Comparison of ENCODE assay signal across 8 cellular contexts in genomic region chr6:35469711-35470662, GRCh38. TPM values are rescaled to one million over a fixed set of nuclear protein-coding genes. Genes with fewer than 3 reads are reported as not detected.
DNase-seq lines count a peak whose midpoint lies in the region; ATAC-seq lines count a peak whose summit lies in the region.

No MANE protein-coding gene starts in this region.

- peak overlapping the region; percentile 13 for H3K4ac ChIP-seq in trophoblast cell (ENCODE audit: low read depth, low read length)

- H3K4me1 ChIP-seq in SJCRH30 (peaks cover 17% of the 10 kb centered on the region), trophoblast cell (ENCODE audit: control insufficient read depth in 1 of 2, insufficient read depth in 2 of 2, low read length in 2 of 2) (peaks cover 11 to 21% of the 10 kb centered on the region in 2 experiments)

- no peak overlapping the region for H4K8ac ChIP-seq in trophoblast cell (ENCODE audit: low read depth, low read length)

- H3K9ac ChIP-seq in trophoblast cell (ENCODE audit: low read length): peak overlapping the region; percentile 92

- H3K9me3 ChIP-seq in SJCRH30 (replicated peaks) (no peaks in the 10 kb centered on the region), trophoblast cell (ENCODE audit: insufficient read depth, low read depth, low read length) (no peaks in the 10 kb centered on the region)

- peaks cover 15% of the 10 kb centered on the region for H3K79me1 ChIP-seq in trophoblast cell (ENCODE audit: low read length)

- no CpG with 5 or more reads among the region's 18 CpGs for WGBS in trophoblast cell (ENCODE audit: extremely low coverage, insufficient coverage, insufficient read length)

- no peak overlapping the region for H3K18ac ChIP-seq in trophoblast cell (ENCODE audit: low read length)

- peak overlapping the region; percentile 18 for H2BK5ac ChIP-seq in trophoblast cell (ENCODE audit: low read depth, low read length, poor library complexity)

- H4K91ac ChIP-seq in trophoblast cell (ENCODE audit: low read depth, low read length): no peak overlapping the region

- H3K27ac ChIP-seq in SJCRH30 (peak overlapping the region; percentile 92; the same call in 1 of the 2 replicates), epithelial cell of prostate (peak overlapping the region; percentile 94), trophoblast cell (ENCODE audit: low read depth, low read length) (peak overlapping the region; percentile 88)

- H2AFZ ChIP-seq in trophoblast cell (ENCODE audit: insufficient read depth, low read length, poor library complexity): no peak overlapping the region

- no peak overlapping the region for H2AK5ac ChIP-seq in trophoblast cell (ENCODE audit: low read length)

- peaks cover 19% of the 10 kb centered on the region for H3K79me2 ChIP-seq in trophoblast cell (ENCODE audit: control insufficient read depth, insufficient read depth, low read length, poor library complexity)

- H3K36me3 ChIP-seq in SJCRH30 (peaks cover 62% of the 10 kb centered on the region), trophoblast cell (ENCODE audit: control insufficient read depth in 1 of 2, insufficient read depth in 2 of 2, low read length in 2 of 2) (peaks cover 56% of the 10 kb centered on the region in 2 experiments)

- peak overlapping the region; percentile 89 for H3K4me2 ChIP-seq in trophoblast cell (ENCODE audit: low read length)

- H2BK12ac ChIP-seq in trophoblast cell (ENCODE audit: low read length): no peak overlapping the region

- H3K27me3 ChIP-seq in SJCRH30: no peaks in the 10 kb centered on the region
- no peaks in the 10 kb centered on the region for H3K27me3 ChIP-seq in trophoblast cell (ENCODE audit: insufficient read depth, low read length)

- H3K14ac ChIP-seq in trophoblast cell (ENCODE audit: low read length): peak overlapping the region; percentile 21

- peak overlapping the region; percentile 56 for H3K23ac ChIP-seq in trophoblast cell (ENCODE audit: low read length)

- ATAC-seq in GM21381 (IDR thresholded peaks at IDR 0.05; ENCODE audit: unreplicated experiment): no peak
- no peak for ATAC-seq in activated CD4-positive, CD25-positive, alpha-beta regulatory T cell treated with anti-CD3 and anti-CD28 coated beads, Interleukin-2, amount 50 U/mL, for 24 hours

- no peak overlapping the region for H2BK120ac ChIP-seq in trophoblast cell (ENCODE audit: insufficient read depth, low read length, poor library complexity)

- no peak overlapping the region for H4K12ac ChIP-seq in trophoblast cell (ENCODE audit: low read depth, low read length)

- peak overlapping the region; percentile 98 for H3K4me3 ChIP-seq in SJCRH30
- peak overlapping the region; percentile 94 for H3K4me3 ChIP-seq in trophoblast cell (ENCODE audit: low read depth, low read length)

- DNase-seq in NCI-H82 (lab: John Stamatoyannopoulos, UW) (peak; percentile 75), NCI-H82 treated with DMSO at 0.1 percent for 48 hours (lab: John Stamatoyannopoulos, UW; ENCODE audit: unreplicated experiment) (no peak), SJCRH30 (peak in 1 of 2 experiments; percentile 26), epithelial cell of prostate (ENCODE audit: low read depth, low spot score) (no peak), trophoblast cell (peak in 1 of 2 donors; percentile 61), T-helper 9 cell (no peak)

RNA-seq across cellular contexts. Expression of gene RPL10A, which starts 1.8 kb away (rescaled TPM):
- 2,010 and 2,016 TPM in 2 replicates for total RNA-seq in SJCRH30 (2014; rRNA removed; shearing (Covaris generic))
- polyA plus RNA-seq in trophoblast cell (2013): 1,387 and 1,493 TPM in 2 replicates

RNA-seq across cellular contexts. Expression of gene FANCE, which starts 17.8 kb away (rescaled TPM):
- 10.5 and 10.9 TPM in 2 replicates for total RNA-seq in SJCRH30 (2014; rRNA removed; shearing (Covaris generic))
- 11.4 and 11.5 TPM in 2 replicates for polyA plus RNA-seq in trophoblast cell (2013)

RNA-seq across cellular contexts. Expression of gene TEAD3, which starts 26.9 kb away (rescaled TPM):
- 8.4 and 8.8 TPM in 2 replicates for total RNA-seq in SJCRH30 (2014; rRNA removed; shearing (Covaris generic))
- 196 and 208 TPM in 2 replicates for polyA plus RNA-seq in trophoblast cell (2013)

RNA-seq across cellular contexts. Expression of gene TULP1, which starts 42.7 kb away (rescaled TPM):
- 0.15 TPM in 1 of 2 replicates, not detected in the other for total RNA-seq in SJCRH30 (2014; rRNA removed; shearing (Covaris generic))
- 0.82 and 1.4 TPM in 2 replicates for polyA plus RNA-seq in trophoblast cell (2013)
